24 cellular contexts compared by ENCODE assay signal in the genomic region with DNA sequence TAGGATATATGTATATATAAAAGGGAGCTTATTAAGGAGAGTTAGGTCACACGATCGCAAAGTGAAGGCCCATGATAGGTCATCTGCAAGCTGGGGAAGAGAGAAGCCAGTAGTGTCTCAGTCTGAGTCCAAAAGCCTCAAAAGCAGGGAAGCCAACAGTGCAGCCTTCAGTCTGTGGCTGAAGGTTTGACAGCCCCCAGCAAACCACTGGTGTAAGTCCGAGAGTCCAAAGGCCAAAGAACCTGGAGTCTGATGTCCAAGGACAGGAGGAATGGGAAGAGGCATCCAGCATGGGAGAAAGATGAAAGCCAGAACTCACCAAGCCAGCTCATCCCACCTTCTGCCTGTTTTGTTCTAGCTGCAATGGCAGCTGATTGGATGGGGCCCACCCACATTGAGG.
"Had no signal": no experiment of that assay in that cellular context is flagged by ENCODE, and none has a peak within 500 bp of the region (broad histone marks: within the 10 kb centered on the region; RNA-seq: fewer than 3 reads in every experiment).

No MANE protein-coding gene starts in this region.

- H3K27me3 ChIP-seq: stomach, suprapubic skin, testis, thyroid gland, tibial artery, tibial nerve, transverse colon, upper lobe of left lung, upper lobe of right lung, uterus, vagina had no signal

- H3K4me1 ChIP-seq: stomach, suprapubic skin, testis, thyroid gland, tibial artery, tibial nerve, transverse colon, upper lobe of left lung, upper lobe of right lung, uterus, vagina had no signal

- H3K36me3 ChIP-seq: stomach, suprapubic skin, thoracic aorta, thyroid gland, tibial artery, tibial nerve, transverse colon, upper lobe of left lung, upper lobe of right lung, uterus, vagina had no signal

- DNase-seq: stimulated activated CD4-positive, alpha-beta T cell treated with anti-CD3 and anti-CD28 coated beads, Interleukin-2, amount 100 ng/mL, for 48 hours; stimulated activated CD4-positive, alpha-beta T cell treated with anti-CD3 and anti-CD28 coated beads, Interleukin-4, amount 100 ng/mL, for 1 hour; stimulated activated CD4-positive, alpha-beta T cell treated with anti-CD3 and anti-CD28 coated beads, Interleukin-4, amount 100 ng/mL, for 24 hours; stimulated activated CD4-positive, alpha-beta T cell treated with anti-CD3 and anti-CD28 coated beads, Interleukin-4, amount 100 ng/mL, for 4 hours; stimulated activated CD8-positive, alpha-beta memory T cell treated with anti-CD3 and anti-CD28 coated beads, Interleukin-4, amount 100 ng/mL, for 48 hours; stimulated activated naive B cell treated with anti-CD40 and anti-IgM and Interleukin-4, amounts not matched to agents 10 μg/mL and 1 μg/mL and 100 μg/mL, for 72 hours; stimulated activated naive CD4-positive, alpha-beta T cell; stimulated activated naive CD4-positive, alpha-beta T cell treated with Interleukin-2 at 50 U/mL for 16 hours; stimulated activated naive CD8-positive, alpha-beta T cell treated with anti-CD3 and anti-CD28 coated beads, Interleukin-15, amount 100 ng/mL, for 72 hours; stimulated activated naive CD8-positive, alpha-beta T cell treated with anti-CD3 and anti-CD28 coated beads, Interleukin-15, Interleukin-2, amounts not matched to agents 100 U/mL and 50 U/mL, for 24 hours; stomach; substantia nigra; testis; thyroid gland; tibial artery; transverse colon; trophoblast cell; upper lobe of left lung; upper lobe of right lung; uterus had no signal

- H3K27ac ChIP-seq: stomach, suprapubic skin, testis, thoracic aorta, thyroid gland, tibial artery, tibial nerve, transverse colon, upper lobe of left lung, upper lobe of right lung, uterus, vagina had no signal

- H3K9me3 ChIP-seq: stomach, suprapubic skin, testis, thoracic aorta, thyroid gland, tibial artery, tibial nerve, transverse colon, upper lobe of left lung, upper lobe of right lung, uterus, vagina had no signal

- H3K4me3 ChIP-seq: stomach, suprapubic skin, testis, thoracic aorta, thyroid gland, tibial artery, tibial nerve, transverse colon, upper lobe of left lung, upper lobe of right lung, uterus, vagina had no signal
